8 cellular contexts compared by ENCODE assay signal in genomic region chr7:157690058-157690832, GRCh38.
DNase-seq lines count a peak whose midpoint lies in the region; ATAC-seq and TF ChIP-seq lines count a peak whose summit lies in the region.

No MANE protein-coding gene starts in this region.

- peak; percentile 53 for DNase-seq in activated CD8-positive, alpha-beta memory T cell treated with anti-CD3 and anti-CD28 coated beads, Interleukin-2, amount 50 U/mL, for 48 hours
- DNase-seq in activated CD8-positive, alpha-beta memory T cell treated with anti-CD3 and anti-CD28 coated beads, Interleukin-2, amount 50 U/mL, for 4 hours: no peak
- no peak for DNase-seq in activated CD4-positive, alpha-beta memory T cell treated with anti-CD3 and anti-CD28 coated beads for 36 hours
- peak; percentile 25 to 69 for DNase-seq in left lung
- DNase-seq in tibial artery: peak in 1 of 2 donors; percentile 44
- no peak for DNase-seq in NCI-H524 treated with DMSO at 0.1 percent for 48 hours (lab: John Stamatoyannopoulos, UW)

- no peaks in the 10 kb centered on the region for H3K36me3 Mint-ChIP-seq in activated CD4-positive, alpha-beta memory T cell treated with anti-CD3 and anti-CD28 coated beads for 36 hours

- H3K36me3 ChIP-seq in left lung (no peaks in the 10 kb centered on the region), tibial artery (no peaks in the 10 kb centered on the region)

- peak overlapping the region in 1 of 2 donors; percentile 13 for H3K4me3 ChIP-seq in left lung
- H3K4me3 ChIP-seq in tibial artery: peak overlapping the region; percentile 31 to 50

- no peaks in the 10 kb centered on the region for H3K9me3 Mint-ChIP-seq in activated CD4-positive, alpha-beta memory T cell treated with anti-CD3 and anti-CD28 coated beads for 36 hours

- no peak for TF ChIP-seq CTCF in left lung (IDR thresholded peaks at IDR 0.05)
- no peak for TF ChIP-seq CTCF in tibial artery (IDR thresholded peaks at IDR 0.05)

- peaks cover 44% of the 10 kb centered on the region for H3K27me3 Mint-ChIP-seq in activated CD4-positive, alpha-beta memory T cell treated with anti-CD3 and anti-CD28 coated beads for 36 hours

- H3K27me3 ChIP-seq in left lung: peaks cover 92 to 99% of the 10 kb centered on the region in 2 donors
- peaks cover 0 to 90% of the 10 kb centered on the region in 2 donors for H3K27me3 ChIP-seq in tibial artery

- CTCF ChIA-PET in activated CD4-positive, alpha-beta memory T cell treated with anti-CD3 and anti-CD28 coated beads for 36 hours (lab: Charles Lee): interaction anchor here (0.8 kb wide), 1 partner anchor 24 kb away, joined by 3 read pairs; no protein-coding TSS in a partner anchor

- POLR2A ChIA-PET in activated CD4-positive, alpha-beta memory T cell treated with anti-CD3 and anti-CD28 coated beads for 36 hours (lab: Charles Lee): no interaction called here

- no peaks in the 10 kb centered on the region for H3K9me3 ChIP-seq in left lung
- H3K9me3 ChIP-seq in tibial artery: no peaks in the 10 kb centered on the region

- peaks cover 0 to 35% of the 10 kb centered on the region in 2 donors for H3K4me1 ChIP-seq in left lung
- peaks cover 0 to 60% (median 48%) of the 10 kb centered on the region in 4 donors for H3K4me1 ChIP-seq in tibial artery

- peak overlapping the region; percentile 35 for H3K4me3 Mint-ChIP-seq in activated CD4-positive, alpha-beta memory T cell treated with anti-CD3 and anti-CD28 coated beads for 36 hours

- no peak for ATAC-seq in left lung
- no peak for ATAC-seq in GM19324 (IDR thresholded peaks at IDR 0.05; ENCODE audit: low FRiP score, unreplicated experiment)
- ATAC-seq in GM19467 (IDR thresholded peaks at IDR 0.05; ENCODE audit: unreplicated experiment): no peak

- H3K4me1 Mint-ChIP-seq in activated CD4-positive, alpha-beta memory T cell treated with anti-CD3 and anti-CD28 coated beads for 36 hours (ENCODE audit: low read depth): peaks cover 30% of the 10 kb centered on the region

- intact Hi-C loops in activated CD4-positive, alpha-beta memory T cell treated with anti-CD3 and anti-CD28 coated beads for 36 hours (cut with micrococcal nuclease): no loop called here
- intact Hi-C loops in left lung (cut with DNase I) (no loop called here), tibial artery (cut with DNase I; ENCODE audit: low total_unique reads) (no loop called here)

- H3K27ac ChIP-seq in left lung (no peak overlapping the region), tibial artery (no peak overlapping the region)

- H3K27ac Mint-ChIP-seq in activated CD4-positive, alpha-beta memory T cell treated with anti-CD3 and anti-CD28 coated beads for 36 hours: no peak overlapping the region

Comparison
In these comparisons a context has a peak if more than half of its experiments do, and no peak if none do; other contexts are left out.
1. DNase-seq: peak in activated CD8-positive, alpha-beta memory T cell treated with anti-CD3 and anti-CD28 coated beads, Interleukin-2, amount 50 U/mL, for 48 hours (single experiment) and left lung (2 of 2); none in activated CD8-positive, alpha-beta memory T cell treated with anti-CD3 and anti-CD28 coated beads, Interleukin-2, amount 50 U/mL, for 4 hours (single experiment), activated CD4-positive, alpha-beta memory T cell treated with anti-CD3 and anti-CD28 coated beads for 36 hours (single experiment) and NCI-H524 treated with DMSO at 0.1 percent for 48 hours (single experiment).